ENCODE assay signal across 7 cellular contexts in the genomic region with DNA sequence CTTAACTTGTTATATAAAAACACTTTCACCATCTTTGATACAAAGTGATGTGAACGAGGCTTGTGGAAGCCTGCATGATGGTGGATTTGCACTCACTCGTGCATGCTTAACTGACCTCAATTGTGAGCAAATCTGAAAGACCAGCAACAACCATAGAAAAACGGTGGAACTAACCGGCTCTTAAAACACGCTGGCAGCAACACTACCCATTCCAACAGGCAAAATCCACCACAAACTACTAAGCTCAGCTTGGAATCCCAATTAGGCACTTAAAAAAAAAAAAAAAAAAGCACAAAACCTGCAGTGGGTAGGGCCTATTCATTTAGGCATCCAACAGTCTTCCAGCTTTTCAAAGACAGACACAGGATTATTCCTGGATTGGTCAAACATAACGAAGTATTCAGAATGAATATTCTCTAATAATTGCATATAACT. TPM values are rescaled to one million over a fixed set of nuclear protein-coding genes. Genes with fewer than 3 reads are reported as not detected.
DNase-seq lines count a peak whose midpoint lies in the region; ATAC-seq, FAIRE-seq and TF ChIP-seq lines count a peak whose summit lies in the region.

No MANE protein-coding gene starts in this region.

- WGBS in mesodermal cell (ENCODE audit: insufficient coverage in 2 of 2), 2 experiments = 10 to 23% methylated on average over 2 to 5 of the region's 6 CpGs

- H3K36me3 ChIP-seq in bronchial epithelial cell (ENCODE audit: control insufficient read depth, insufficient read depth, low read length) = peaks cover 1% of the 10 kb centered on the region
- peaks cover 12% of the 10 kb centered on the region for H3K36me3 ChIP-seq in mesodermal cell (ENCODE audit: control insufficient read depth, insufficient read depth, low read length)

- no peak overlapping the region for H3K27ac ChIP-seq in mesodermal cell (ENCODE audit: low read depth, low read length, severe bottlenecking)

- DNase-seq in ELR (ENCODE audit: low read depth) (peak; percentile 59), NAMALWA (ENCODE audit: low spot score) (peak; percentile 44), bronchial epithelial cell (ENCODE audit: low read depth) (peak; percentile 54), NOMO-1 treated with dmso at 0.1 percent for 144 hours (lab: John Stamatoyannopoulos, UW; ENCODE audit: unreplicated experiment) (no peak)

- H3K9me3 ChIP-seq in mesodermal cell (ENCODE audit: control insufficient read depth, low read length) = no peaks in the 10 kb centered on the region

- peak overlapping the region; percentile 96 for H3K4me3 ChIP-seq in bronchial epithelial cell (ENCODE audit: low read depth, low read length)
- H3K4me3 ChIP-seq in mesodermal cell (ENCODE audit: extremely low read depth, insufficient read depth, low read length, poor library complexity, severe bottlenecking) = peak overlapping the region; percentile 87

- no peak for TF ChIP-seq CTCF in bronchial epithelial cell (IDR thresholded peaks at IDR 0.05; ENCODE audit: insufficient read depth, low read length, severe bottlenecking)

- no peaks in the 10 kb centered on the region for H3K27me3 ChIP-seq in bronchial epithelial cell (ENCODE audit: control insufficient read depth, insufficient read depth, low read length)

- no peak for FAIRE-seq in bronchial epithelial cell (lab: Jason Lieb, UNC)

- ATAC-seq in HG03565 (IDR thresholded peaks at IDR 0.05; ENCODE audit: unreplicated experiment) = no peak
- no peak for ATAC-seq in GM21360 (IDR thresholded peaks at IDR 0.05; ENCODE audit: unreplicated experiment)

- H3K4me1 ChIP-seq in mesodermal cell (ENCODE audit: control insufficient read depth, insufficient read depth, low read length, poor library complexity, severe bottlenecking) = peaks cover 3% of the 10 kb centered on the region

RNA-seq across cellular contexts. Expression of gene GDI2, which starts 1.8 kb away (rescaled TPM):
- 253 and 395 TPM in 2 replicates for total RNA-seq in bronchial epithelial cell
- 283 TPM for polyA plus RNA-seq in mesodermal cell (2013, experiment 1 of 2)
- 307 TPM for polyA plus RNA-seq in mesodermal cell (2013, experiment 2 of 2)
